Comparison of ENCODE assay signal across 28 cellular contexts in the genomic region with DNA sequence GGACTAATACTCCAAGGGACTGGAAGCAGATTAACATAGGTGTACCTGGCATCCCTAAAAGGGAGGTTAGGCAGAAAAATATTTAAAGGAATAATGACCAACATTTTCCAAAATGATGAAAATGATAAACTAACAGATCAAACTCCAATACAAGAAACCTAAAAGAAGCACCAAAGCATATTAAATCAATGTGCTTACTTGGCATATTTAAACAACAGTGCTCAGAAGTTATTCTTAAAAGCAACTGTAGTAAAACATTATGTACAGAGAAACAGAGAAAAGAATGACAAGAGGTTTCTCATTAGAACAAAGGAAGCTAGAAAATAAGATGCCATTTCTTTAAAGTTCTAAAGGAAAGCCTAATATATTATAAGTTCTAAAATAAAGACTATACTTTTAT.
"Had no signal": no experiment of that assay in that cellular context is flagged by ENCODE, and none has a peak within 500 bp of the region (broad histone marks: within the 10 kb centered on the region; RNA-seq: fewer than 3 reads in every experiment).

No MANE protein-coding gene starts in this region.

- DNase-seq: activated CD4-positive, alpha-beta memory T cell treated with anti-CD3 and anti-CD28 coated beads, Interleukin-2, amount 10 ng/mL, durations not matched to agents 7 days and 5 days; activated CD4-positive, alpha-beta T cell treated with anti-CD3 and anti-CD28 coated beads for 1 hour; activated CD4-positive, alpha-beta T cell treated with anti-CD3 and anti-CD28 coated beads for 4 hours; activated CD4-positive, alpha-beta T cell treated with anti-CD3 and anti-CD28 coated beads, Interleukin-2, amount 10 ng/mL, durations not matched to agents 7 days and 5 days; activated CD4-positive, alpha-beta T cell treated with anti-CD3 and anti-CD28 coated beads, Interleukin-2, amount 50 U/mL, for 4 hours; activated CD8-positive, alpha-beta memory T cell treated with anti-CD3 and anti-CD28 coated beads, Interleukin-2, amount 50 U/mL, for 48 hours; activated gamma-delta T cell; activated naive CD4-positive, alpha-beta T cell; activated naive CD4-positive, alpha-beta T cell treated with anti-CD3 and anti-CD28 coated beads, Interleukin-2, amount 10 ng/mL, durations not matched to agents 7 days and 5 days; activated naive CD8-positive, alpha-beta T cell treated with anti-CD3 and anti-CD28 coated beads, Interleukin-2, amount 10 ng/mL, durations not matched to agents 7 days and 5 days; activated T-cell treated with anti-CD3 and anti-CD28 coated beads for 4 hours; activated T-cell treated with anti-CD3 and anti-CD28 coated beads, Interleukin-2, amount 50 U/mL, for 24 hours; activated T-cell treated with anti-CD3 and anti-CD28 coated beads, Interleukin-2, amount 50 U/mL, for 72 hours; central memory CD4-positive, alpha-beta T cell; cerebellar nuclear complex; colonic mucosa; effector CD8-positive, alpha-beta T cell; esophagus squamous epithelium; foreskin melanocyte; T-helper 2 cell had no signal

- H3K27me3 ChIP-seq: ascending aorta, breast epithelium, cardiac muscle cell, colonic mucosa, esophagus squamous epithelium, gastroesophageal sphincter had no signal

- ATAC-seq: activated naive CD4-positive, alpha-beta T cell treated with anti-CD3 and anti-CD28 coated beads, Interleukin-2, amount 50 U/mL, for 72 hours; activated T-cell treated with anti-CD3 and anti-CD28 coated beads, Interleukin-2, amount 50 U/mL, for 72 hours; gastroesophageal sphincter; WTC11 had no signal

- H3K9me3 Mint-ChIP-seq: activated CD4-positive, alpha-beta T cell treated with anti-CD3 and anti-CD28 coated beads, Interleukin-2, amount 10 ng/mL, durations not matched to agents 7 days and 5 days; activated naive CD8-positive, alpha-beta T cell treated with anti-CD3 and anti-CD28 coated beads, Interleukin-2, amount 10 ng/mL, durations not matched to agents 7 days and 5 days had no signal

- H3K4me3 ChIP-seq: ascending aorta, breast epithelium, cardiac muscle cell, colonic mucosa, esophagus squamous epithelium, gastroesophageal sphincter had no signal

- H3K27ac ChIP-seq: ascending aorta, breast epithelium, cardiac muscle cell, colonic mucosa, epithelial cell of prostate, esophagus squamous epithelium, gastroesophageal sphincter had no signal

- H3K36me3 Mint-ChIP-seq: activated naive CD4-positive, alpha-beta T cell treated with anti-CD3 and anti-CD28 coated beads, Interleukin-2, amount 10 ng/mL, durations not matched to agents 7 days and 5 days; activated naive CD4-positive, alpha-beta T cell treated with anti-CD3 and anti-CD28 coated beads, Interleukin-2, amount 50 U/mL, for 72 hours; activated naive CD8-positive, alpha-beta T cell treated with anti-CD3 and anti-CD28 coated beads, Interleukin-2, amount 10 ng/mL, durations not matched to agents 7 days and 5 days had no signal

- H3K27me3 Mint-ChIP-seq: activated CD4-positive, alpha-beta memory T cell treated with anti-CD3 and anti-CD28 coated beads, Interleukin-2, amount 10 ng/mL, durations not matched to agents 7 days and 5 days; activated CD4-positive, alpha-beta T cell treated with anti-CD3 and anti-CD28 coated beads, Interleukin-2, amount 10 ng/mL, durations not matched to agents 7 days and 5 days; activated naive CD4-positive, alpha-beta T cell treated with anti-CD3 and anti-CD28 coated beads, Interleukin-2, amount 10 ng/mL, durations not matched to agents 7 days and 5 days; activated T-cell treated with anti-CD3 and anti-CD28 coated beads, Interleukin-2, amount 50 U/mL, for 24 hours had no signal

- H3K4me3 Mint-ChIP-seq: activated CD4-positive, alpha-beta memory T cell treated with anti-CD3 and anti-CD28 coated beads, Interleukin-2, amount 10 ng/mL, durations not matched to agents 7 days and 5 days; activated CD4-positive, alpha-beta T cell treated with anti-CD3 and anti-CD28 coated beads, Interleukin-2, amount 10 ng/mL, durations not matched to agents 7 days and 5 days; activated naive CD4-positive, alpha-beta T cell treated with anti-CD3 and anti-CD28 coated beads, Interleukin-2, amount 10 ng/mL, durations not matched to agents 7 days and 5 days; activated naive CD8-positive, alpha-beta T cell treated with anti-CD3 and anti-CD28 coated beads, Interleukin-2, amount 10 ng/mL, durations not matched to agents 7 days and 5 days; activated T-cell treated with anti-CD3 and anti-CD28 coated beads, Interleukin-2, amount 50 U/mL, for 24 hours; activated T-cell treated with anti-CD3 and anti-CD28 coated beads, Interleukin-2, amount 50 U/mL, for 72 hours; brain; WTC11 had no signal

- H3K36me3 ChIP-seq: ascending aorta, breast epithelium, cardiac muscle cell, colonic mucosa, esophagus squamous epithelium, gastroesophageal sphincter had no signal

- H3K9me3 ChIP-seq: ascending aorta, colonic mucosa, esophagus squamous epithelium, gastroesophageal sphincter had no signal

- H3K27ac Mint-ChIP-seq: activated CD4-positive, alpha-beta memory T cell treated with anti-CD3 and anti-CD28 coated beads, Interleukin-2, amount 10 ng/mL, durations not matched to agents 7 days and 5 days; activated CD4-positive, alpha-beta T cell treated with anti-CD3 and anti-CD28 coated beads, Interleukin-2, amount 10 ng/mL, durations not matched to agents 7 days and 5 days; activated naive CD4-positive, alpha-beta T cell treated with anti-CD3 and anti-CD28 coated beads, Interleukin-2, amount 10 ng/mL, durations not matched to agents 7 days and 5 days; activated naive CD4-positive, alpha-beta T cell treated with anti-CD3 and anti-CD28 coated beads, Interleukin-2, amount 50 U/mL, for 72 hours; activated naive CD8-positive, alpha-beta T cell treated with anti-CD3 and anti-CD28 coated beads, Interleukin-2, amount 10 ng/mL, durations not matched to agents 7 days and 5 days; activated T-cell treated with anti-CD3 and anti-CD28 coated beads, Interleukin-2, amount 50 U/mL, for 24 hours; activated T-cell treated with anti-CD3 and anti-CD28 coated beads, Interleukin-2, amount 50 U/mL, for 72 hours; brain had no signal

- H3K4me1 ChIP-seq: ascending aorta, breast epithelium, colonic mucosa, esophagus squamous epithelium, gastroesophageal sphincter had no signal

- H3K4me1 Mint-ChIP-seq: activated CD4-positive, alpha-beta memory T cell treated with anti-CD3 and anti-CD28 coated beads, Interleukin-2, amount 10 ng/mL, durations not matched to agents 7 days and 5 days; activated CD4-positive, alpha-beta T cell treated with anti-CD3 and anti-CD28 coated beads, Interleukin-2, amount 10 ng/mL, durations not matched to agents 7 days and 5 days; activated naive CD4-positive, alpha-beta T cell treated with anti-CD3 and anti-CD28 coated beads, Interleukin-2, amount 10 ng/mL, durations not matched to agents 7 days and 5 days; activated naive CD8-positive, alpha-beta T cell treated with anti-CD3 and anti-CD28 coated beads, Interleukin-2, amount 10 ng/mL, durations not matched to agents 7 days and 5 days; brain had no signal
